8 cellular contexts compared by ENCODE assay signal in genomic region chr1:176691251-176692228, GRCh38.
DNase-seq lines count a peak whose midpoint lies in the region; ATAC-seq and TF ChIP-seq lines count a peak whose summit lies in the region.

No MANE protein-coding gene starts in this region.

- peak; percentile 65 to 69 for TF ChIP-seq CTCF in tibial artery (IDR thresholded peaks at IDR 0.05)

- no peaks in the 10 kb centered on the region for H3K9me3 ChIP-seq in tibial artery
- H3K9me3 ChIP-seq in effector memory CD4-positive, alpha-beta T cell (ENCODE audit: control insufficient read depth, low read length): no peaks in the 10 kb centered on the region

- H3K27ac ChIP-seq in tibial artery: no peak overlapping the region
- H3K27ac ChIP-seq in effector memory CD4-positive, alpha-beta T cell (ENCODE audit: insufficient read depth, low read length, poor library complexity, severe bottlenecking): no peak overlapping the region

- no peak overlapping the region for H3K4me3 ChIP-seq in tibial artery
- no peak overlapping the region for H3K4me3 ChIP-seq in effector memory CD4-positive, alpha-beta T cell (ENCODE audit: insufficient read depth, low read depth, low read length, poor library complexity, severe bottlenecking)

- DNase-seq in GM04504 (ENCODE audit: low read depth) (peak; percentile 17), NCI-H460 (ENCODE audit: extremely low read depth, low read depth) (peak; percentile 61), astrocyte of the hippocampus (ENCODE audit: low read depth, low spot score) (peak; percentile 79), iris pigment epithelial cell (ENCODE audit: low read depth) (peak; percentile 49), tibial artery (no peak)
- no peak for DNase-seq in effector memory CD4-positive, alpha-beta T cell

- ATAC-seq in GM21390 (IDR thresholded peaks at IDR 0.05; ENCODE audit: unreplicated experiment) (peak; percentile 94), HG03565 (IDR thresholded peaks at IDR 0.05; ENCODE audit: unreplicated experiment) (peak; percentile 93)

- intact Hi-C loops in tibial artery (cut with DNase I; ENCODE audit: low total_unique reads): no loop called here

- peaks cover 0 to 6% (median 0%) of the 10 kb centered on the region in 4 donors for H3K4me1 ChIP-seq in tibial artery
- H3K4me1 ChIP-seq in effector memory CD4-positive, alpha-beta T cell (ENCODE audit: control insufficient read depth, insufficient read depth, low read length, poor library complexity, severe bottlenecking): no peaks in the 10 kb centered on the region

- no peaks in the 10 kb centered on the region for H3K36me3 ChIP-seq in tibial artery
- H3K36me3 ChIP-seq in effector memory CD4-positive, alpha-beta T cell (ENCODE audit: control insufficient read depth, insufficient read depth, low read length): no peaks in the 10 kb centered on the region

- H3K27me3 ChIP-seq in tibial artery: no peaks in the 10 kb centered on the region
- H3K27me3 ChIP-seq in effector memory CD4-positive, alpha-beta T cell (replicated peaks; ENCODE audit: control insufficient read depth, insufficient read depth, low read length, poor library complexity, severe bottlenecking): no peaks in the 10 kb centered on the region

Comparison
In these comparisons a context has a peak if more than half of its experiments do, and no peak if none do; other contexts are left out.
1. DNase-seq: peak in GM04504 (single experiment), NCI-H460 (single experiment), astrocyte of the hippocampus (single experiment) and iris pigment epithelial cell (single experiment); none in tibial artery (0 of 2) and effector memory CD4-positive, alpha-beta T cell (0 of 3).